Comparison of ENCODE assay signal across 17 cellular contexts in genomic region chr9:107541523-107541922, GRCh38. TPM values are rescaled to one million over a fixed set of nuclear protein-coding genes. Genes with fewer than 3 reads are reported as not detected.
DNase-seq lines count a peak whose midpoint lies in the region; ATAC-seq and TF ChIP-seq lines count a peak whose summit lies in the region.
"Had no signal": no experiment of that assay in that cellular context is flagged by ENCODE, and none has a peak within 500 bp of the region (broad histone marks: within the 10 kb centered on the region; RNA-seq: fewer than 3 reads in every experiment).

No MANE protein-coding gene starts in this region.

- H3K9me3 Mint-ChIP-seq in WTC11 = no peaks in the 10 kb centered on the region
- H3K9me3 Mint-ChIP-seq in activated T-cell treated with anti-CD3 and anti-CD28 coated beads, Interleukin-2, amount 50 U/mL, for 4 hours = no peaks in the 10 kb centered on the region
- no peaks in the 10 kb centered on the region for H3K9me3 Mint-ChIP-seq in stimulated activated naive B cell treated with anti-CD40 and anti-IgM and Interleukin-4, amounts not matched to agents 10 μg/mL and 1 μg/mL and 100 μg/mL, for 72 hours
- no peaks in the 10 kb centered on the region for H3K9me3 Mint-ChIP-seq in activated T-helper 2 cell treated with anti-CD3 and anti-CD28 coated beads, Interferon-gamma antibody, Interleukin-2, Interleukin-4, amounts not matched to agents 10 μg/mL and 5 μg/mL and 100 μg/mL, durations not matched to agents 14 hours and 24 hours and 36 hours
- H3K9me3 Mint-ChIP-seq: activated CD8-positive, alpha-beta T cell treated with anti-CD3 and anti-CD28 coated beads for 36 hours; activated T-helper 1 cell treated with anti-CD3 and anti-CD28 coated beads, Interleukin-12 subunit alpha, Interleukin-12 subunit beta, Interleukin-2, Interleukin-4 antibody, amounts not matched to agents 30 ng/mL and 10 ng/mL and 1 ng/mL, durations not matched to agents 14 hours and 24 hours and 36 hours; type B pancreatic cell had no signal

- H3K27me3 Mint-ChIP-seq in WTC11 (ENCODE audit: low read depth) = no peaks in the 10 kb centered on the region
- H3K27me3 Mint-ChIP-seq in activated T-cell treated with anti-CD3 and anti-CD28 coated beads, Interleukin-2, amount 50 U/mL, for 4 hours (ENCODE audit: low read depth) = no peaks in the 10 kb centered on the region
- peaks cover 0 to 5% of the 10 kb centered on the region in 2 donors for H3K27me3 Mint-ChIP-seq in stimulated activated naive B cell treated with anti-CD40 and anti-IgM and Interleukin-4, amounts not matched to agents 10 μg/mL and 1 μg/mL and 100 μg/mL, for 72 hours
- no peaks in the 10 kb centered on the region for H3K27me3 Mint-ChIP-seq in activated T-helper 2 cell treated with anti-CD3 and anti-CD28 coated beads, Interferon-gamma antibody, Interleukin-2, Interleukin-4, amounts not matched to agents 10 μg/mL and 5 μg/mL and 100 μg/mL, durations not matched to agents 14 hours and 24 hours and 36 hours (ENCODE audit: low read depth)
- H3K27me3 Mint-ChIP-seq: activated CD8-positive, alpha-beta T cell treated with anti-CD3 and anti-CD28 coated beads for 36 hours; type B pancreatic cell had no signal

- CTCF ChIA-PET in WTC11 (lab: Charles Lee) = interaction anchor here (1.3 kb wide), 1 partner anchor 116 kb away, joined by 3 read pairs; no protein-coding TSS in a partner anchor

- H3K4me3 Mint-ChIP-seq in WTC11 = no peak overlapping the region
- no peak overlapping the region for H3K4me3 Mint-ChIP-seq in activated T-cell treated with anti-CD3 and anti-CD28 coated beads, Interleukin-2, amount 50 U/mL, for 4 hours
- H3K4me3 Mint-ChIP-seq in stimulated activated naive B cell treated with anti-CD40 and anti-IgM and Interleukin-4, amounts not matched to agents 10 μg/mL and 1 μg/mL and 100 μg/mL, for 72 hours = no peak overlapping the region
- H3K4me3 Mint-ChIP-seq in activated T-helper 2 cell treated with anti-CD3 and anti-CD28 coated beads, Interferon-gamma antibody, Interleukin-2, Interleukin-4, amounts not matched to agents 10 μg/mL and 5 μg/mL and 100 μg/mL, durations not matched to agents 14 hours and 24 hours and 36 hours (ENCODE audit: low read depth) = no peak overlapping the region
- H3K4me3 Mint-ChIP-seq: activated CD8-positive, alpha-beta T cell treated with anti-CD3 and anti-CD28 coated beads for 36 hours; activated T-helper 1 cell treated with anti-CD3 and anti-CD28 coated beads, Interleukin-12 subunit alpha, Interleukin-12 subunit beta, Interleukin-2, Interleukin-4 antibody, amounts not matched to agents 30 ng/mL and 10 ng/mL and 1 ng/mL, durations not matched to agents 14 hours and 24 hours and 36 hours; type B pancreatic cell had no signal

- no peak for TF ChIP-seq CTCF in GM06990 (IDR thresholded peaks at IDR 0.05; ENCODE audit: insufficient read depth, low read length, poor library complexity, severe bottlenecking)
- TF ChIP-seq CTCF in WTC11 (IDR thresholded peaks at IDR 0.05) = no peak

- H3K36me3 ChIP-seq in GM06990 (ENCODE audit: control insufficient read depth, insufficient read depth, low read length) = no peaks in the 10 kb centered on the region
- H3K36me3 ChIP-seq: BLaER1 treated with 17β-estradiol and CSF1 and Interleukin-3, amounts not matched to agents 10 nM and 100 nM had no signal

- peaks cover 50% of the 10 kb centered on the region for H3K4me1 Mint-ChIP-seq in WTC11
- no peaks in the 10 kb centered on the region for H3K4me1 Mint-ChIP-seq in activated T-cell treated with anti-CD3 and anti-CD28 coated beads, Interleukin-2, amount 50 U/mL, for 4 hours (ENCODE audit: low read depth)
- H3K4me1 Mint-ChIP-seq in stimulated activated naive B cell treated with anti-CD40 and anti-IgM and Interleukin-4, amounts not matched to agents 10 μg/mL and 1 μg/mL and 100 μg/mL, for 72 hours = no peaks in the 10 kb centered on the region
- H3K4me1 Mint-ChIP-seq in activated T-helper 2 cell treated with anti-CD3 and anti-CD28 coated beads, Interferon-gamma antibody, Interleukin-2, Interleukin-4, amounts not matched to agents 10 μg/mL and 5 μg/mL and 100 μg/mL, durations not matched to agents 14 hours and 24 hours and 36 hours (ENCODE audit: low read depth) = no peaks in the 10 kb centered on the region

- DNase-seq in GM06990 (ENCODE audit: extremely low read depth, insufficient read length) (peak; percentile 14), GM19240 (ENCODE audit: insufficient read length, low spot score) (peak; percentile 11), WTC11 (ENCODE audit: low spot score) (no peak)
- no peak for DNase-seq in activated T-cell treated with anti-CD3 and anti-CD28 coated beads, Interleukin-2, amount 50 U/mL, for 4 hours
- no peak for DNase-seq in stimulated activated naive B cell treated with anti-CD40 and anti-IgM and Interleukin-4, amounts not matched to agents 10 μg/mL and 1 μg/mL and 100 μg/mL, for 72 hours
- DNase-seq in activated T-helper 2 cell treated with anti-CD3 and anti-CD28 coated beads, Interferon-gamma antibody, Interleukin-2, Interleukin-4, amounts not matched to agents 10 μg/mL and 5 μg/mL and 100 μg/mL, durations not matched to agents 14 hours and 24 hours and 36 hours (ENCODE audit: low spot score) = no peak
- DNase-seq: activated CD8-positive, alpha-beta T cell treated with anti-CD3 and anti-CD28 coated beads for 36 hours; foreskin melanocyte; GM23248; NCI-H1694; NCI-H446 treated with DMSO at 0.1 percent for 48 hours; stimulated activated naive CD4-positive, alpha-beta T cell had no signal

- H3K27me3 ChIP-seq in GM06990 (replicated peaks; ENCODE audit: control insufficient read depth, insufficient read depth, low read length) = no peaks in the 10 kb centered on the region
- H3K27me3 ChIP-seq: BLaER1 treated with 17β-estradiol and CSF1 and Interleukin-3, amounts not matched to agents 10 nM and 100 nM had no signal

- H3K36me3 Mint-ChIP-seq in WTC11 = no peaks in the 10 kb centered on the region
- H3K36me3 Mint-ChIP-seq in activated T-cell treated with anti-CD3 and anti-CD28 coated beads, Interleukin-2, amount 50 U/mL, for 4 hours (ENCODE audit: insufficient read depth) = no peaks in the 10 kb centered on the region
- H3K36me3 Mint-ChIP-seq in stimulated activated naive B cell treated with anti-CD40 and anti-IgM and Interleukin-4, amounts not matched to agents 10 μg/mL and 1 μg/mL and 100 μg/mL, for 72 hours = no peaks in the 10 kb centered on the region
- no peaks in the 10 kb centered on the region for H3K36me3 Mint-ChIP-seq in activated T-helper 2 cell treated with anti-CD3 and anti-CD28 coated beads, Interferon-gamma antibody, Interleukin-2, Interleukin-4, amounts not matched to agents 10 μg/mL and 5 μg/mL and 100 μg/mL, durations not matched to agents 14 hours and 24 hours and 36 hours (ENCODE audit: low read depth)
- H3K36me3 Mint-ChIP-seq: type B pancreatic cell had no signal

- ATAC-seq in GM21786 (IDR thresholded peaks at IDR 0.05; ENCODE audit: unreplicated experiment) (peak; percentile 75), HG03442 (IDR thresholded peaks at IDR 0.05; ENCODE audit: unreplicated experiment) (peak; percentile 83), WTC11 (no peak)
- no peak for ATAC-seq in activated T-cell treated with anti-CD3 and anti-CD28 coated beads, Interleukin-2, amount 50 U/mL, for 4 hours
- ATAC-seq in stimulated activated naive B cell treated with anti-CD40 and anti-IgM and Interleukin-4, amounts not matched to agents 10 μg/mL and 1 μg/mL and 100 μg/mL, for 72 hours (replicated peaks) = no peak
- ATAC-seq: activated CD8-positive, alpha-beta T cell treated with anti-CD3 and anti-CD28 coated beads for 36 hours had no signal

- POLR2A ChIA-PET in WTC11 (lab: Charles Lee) = no interaction called here

- intact Hi-C loops in activated T-helper 2 cell treated with anti-CD3 and anti-CD28 coated beads, Interferon-gamma antibody, Interleukin-2, Interleukin-4, amounts not matched to agents 10 μg/mL and 5 μg/mL and 100 μg/mL, durations not matched to agents 14 hours and 24 hours and 36 hours (cut with micrococcal nuclease) = no loop called here

- no peak overlapping the region for H3K27ac Mint-ChIP-seq in WTC11
- no peak overlapping the region for H3K27ac Mint-ChIP-seq in stimulated activated naive B cell treated with anti-CD40 and anti-IgM and Interleukin-4, amounts not matched to agents 10 μg/mL and 1 μg/mL and 100 μg/mL, for 72 hours
- H3K27ac Mint-ChIP-seq in activated T-helper 2 cell treated with anti-CD3 and anti-CD28 coated beads, Interferon-gamma antibody, Interleukin-2, Interleukin-4, amounts not matched to agents 10 μg/mL and 5 μg/mL and 100 μg/mL, durations not matched to agents 14 hours and 24 hours and 36 hours = no peak overlapping the region
- H3K27ac Mint-ChIP-seq: activated CD8-positive, alpha-beta T cell treated with anti-CD3 and anti-CD28 coated beads for 36 hours; activated T-helper 1 cell treated with anti-CD3 and anti-CD28 coated beads, Interleukin-12 subunit alpha, Interleukin-12 subunit beta, Interleukin-2, Interleukin-4 antibody, amounts not matched to agents 30 ng/mL and 10 ng/mL and 1 ng/mL, durations not matched to agents 14 hours and 24 hours and 36 hours; type B pancreatic cell had no signal

- H3K4me3 ChIP-seq in GM06990 (replicated peaks; ENCODE audit: low read depth, low read length) = no peak overlapping the region
- H3K4me3 ChIP-seq: BLaER1 treated with 17β-estradiol and CSF1 and Interleukin-3, amounts not matched to agents 10 nM and 100 nM; GM23248 had no signal

TF ChIP-seq in WTC11, 78 proteins besides CTCF, POLR2A, EP300 and RAD21:
- no peak for TF ChIP-seq CREM (CRISPR knock-in tag; IDR thresholded peaks at IDR 0.05)
- no peak for TF ChIP-seq NR1H2 (CRISPR knock-in tag; IDR thresholded peaks at IDR 0.05)
- no peak for TF ChIP-seq NR2C2 (CRISPR knock-in tag; IDR thresholded peaks at IDR 0.05)
- no peak for TF ChIP-seq TEAD4 (CRISPR knock-in tag; IDR thresholded peaks at IDR 0.05)
- TF ChIP-seq NFATC4 (CRISPR knock-in tag; IDR thresholded peaks at IDR 0.05) = no peak
- no peak for TF ChIP-seq MAX (CRISPR knock-in tag; IDR thresholded peaks at IDR 0.05)
- TF ChIP-seq GTF2I (CRISPR knock-in tag; conservative IDR thresholded peaks at IDR 0.05) = no peak
- no peak for TF ChIP-seq FOXK1 (CRISPR knock-in tag; IDR thresholded peaks at IDR 0.05)

RNA-seq across cellular contexts. Expression of gene KLF4, which starts 52.0 kb away (rescaled TPM):
- 5.9 to 8.9 TPM (median 7.6 TPM) in 3 replicates for total RNA-seq in WTC11 (2021)
- total RNA-seq in activated T-cell treated with anti-CD3 and anti-CD28 coated beads, Interleukin-2, amount 50 U/mL, for 4 hours = under 1 TPM; 0.35 to 0.56 (median 0.50) TPM
- 0.52 and 1.4 TPM in 2 replicates for total RNA-seq in activated T-helper 2 cell treated with anti-CD3 and anti-CD28 coated beads, Interferon-gamma antibody, Interleukin-2, Interleukin-4, amounts not matched to agents 10 μg/mL and 5 μg/mL and 100 μg/mL, durations not matched to agents 14 hours and 24 hours and 36 hours

Comparison
In these comparisons a context has a peak if more than half of its experiments do, and no peak if none do; other contexts are left out.
1. DNase-seq: peak in GM06990 (single experiment) and GM19240 (single experiment); none in WTC11 (single experiment), activated T-cell treated with anti-CD3 and anti-CD28 coated beads, Interleukin-2, amount 50 U/mL, for 4 hours (single experiment), stimulated activated naive B cell treated with anti-CD40 and anti-IgM and Interleukin-4, amounts not matched to agents 10 μg/mL and 1 μg/mL and 100 μg/mL, for 72 hours (single experiment) and activated T-helper 2 cell treated with anti-CD3 and anti-CD28 coated beads, Interferon-gamma antibody, Interleukin-2, Interleukin-4, amounts not matched to agents 10 μg/mL and 5 μg/mL and 100 μg/mL, durations not matched to agents 14 hours and 24 hours and 36 hours (single experiment).
2. ATAC-seq: peak in GM21786 (single experiment) and HG03442 (single experiment); none in WTC11 (single experiment), activated T-cell treated with anti-CD3 and anti-CD28 coated beads, Interleukin-2, amount 50 U/mL, for 4 hours (0 of 2) and stimulated activated naive B cell treated with anti-CD40 and anti-IgM and Interleukin-4, amounts not matched to agents 10 μg/mL and 1 μg/mL and 100 μg/mL, for 72 hours (0 of 2).